ENCODE assay signal across 20 cellular contexts in genomic region chr13:76778906-76779305, GRCh38.
"Had no signal": no experiment of that assay in that cellular context is flagged by ENCODE, and none has a peak within 500 bp of the region (broad histone marks: within the 10 kb centered on the region; RNA-seq: fewer than 3 reads in every experiment).

No MANE protein-coding gene starts in this region.

- H3K9me3 Mint-ChIP-seq: activated B cell treated with CpG ODN at 0.5 μM for 24 hours; activated CD8-positive, alpha-beta T cell treated with anti-CD3 and anti-CD28 coated beads for 36 hours; activated naive CD4-positive, alpha-beta T cell treated with anti-CD3 and anti-CD28 coated beads, Interleukin-2, amount 50 U/mL, for 24 hours; activated naive CD8-positive, alpha-beta T cell treated with anti-CD3 and anti-CD28 coated beads, Interleukin-2, amount 50 U/mL, for 24 hours; activated T-cell treated with anti-CD3 and anti-CD28 coated beads, Interleukin-2, amount 50 U/mL, for 4 hours; activated T-helper 2 cell treated with anti-CD3 and anti-CD28 coated beads, Interferon-gamma antibody, Interleukin-2, Interleukin-4, amounts not matched to agents 10 μg/mL and 5 μg/mL and 100 μg/mL, durations not matched to agents 14 hours and 24 hours and 36 hours; effector memory CD8-positive, alpha-beta T cell had no signal

- DNase-seq: activated B cell treated with CpG ODN at 0.5 μM for 24 hours; activated CD4-positive, alpha-beta T cell treated with anti-CD3 and anti-CD28 coated beads, Interleukin-2, amount 50 U/mL, for 1 hour; activated CD8-positive, alpha-beta T cell treated with anti-CD3 and anti-CD28 coated beads for 36 hours; activated naive CD8-positive, alpha-beta T cell treated with anti-CD3 and anti-CD28 coated beads, Interleukin-2, amount 50 U/mL, for 24 hours; activated T-cell treated with anti-CD3 and anti-CD28 coated beads, Interleukin-2, amount 50 U/mL, for 4 hours; body of pancreas; effector memory CD8-positive, alpha-beta T cell; islet precursor cell; left ventricle myocardium superior; pancreas; retina; stimulated activated CD4-positive, alpha-beta T cell treated with anti-CD3 and anti-CD28 coated beads, Interleukin-15, amount 100 ng/mL, for 24 hours; stimulated activated CD4-positive, alpha-beta T cell treated with anti-CD3 and anti-CD28 coated beads, Interleukin-2, amount 100 ng/mL, for 24 hours; stimulated activated naive CD4-positive, alpha-beta T cell; SW 1271 had no signal

- H3K27me3 ChIP-seq: body of pancreas, pancreas, tibial nerve had no signal

- H3K36me3 Mint-ChIP-seq: activated naive CD4-positive, alpha-beta T cell treated with anti-CD3 and anti-CD28 coated beads, Interleukin-2, amount 50 U/mL, for 24 hours had no signal

- H3K4me1 ChIP-seq: body of pancreas, pancreas, prostate gland, tibial nerve had no signal

- H3K4me3 ChIP-seq: body of pancreas, coronary artery, pancreas, prostate gland, tibial nerve had no signal

- H3K4me3 Mint-ChIP-seq: activated B cell treated with CpG ODN at 0.5 μM for 24 hours; activated CD8-positive, alpha-beta T cell treated with anti-CD3 and anti-CD28 coated beads for 36 hours; activated naive CD4-positive, alpha-beta T cell treated with anti-CD3 and anti-CD28 coated beads, Interleukin-2, amount 50 U/mL, for 24 hours; activated naive CD8-positive, alpha-beta T cell treated with anti-CD3 and anti-CD28 coated beads, Interleukin-2, amount 50 U/mL, for 24 hours; activated T-cell treated with anti-CD3 and anti-CD28 coated beads, Interleukin-2, amount 50 U/mL, for 4 hours; effector memory CD8-positive, alpha-beta T cell had no signal

- H3K27me3 Mint-ChIP-seq: activated CD8-positive, alpha-beta T cell treated with anti-CD3 and anti-CD28 coated beads for 36 hours; activated naive CD8-positive, alpha-beta T cell treated with anti-CD3 and anti-CD28 coated beads, Interleukin-2, amount 50 U/mL, for 24 hours had no signal

- H3K36me3 ChIP-seq: pancreas, prostate gland, tibial nerve had no signal

- H3K9me3 ChIP-seq: body of pancreas, pancreas, prostate gland, tibial nerve had no signal

- ATAC-seq: activated CD8-positive, alpha-beta T cell treated with anti-CD3 and anti-CD28 coated beads for 36 hours; activated naive CD8-positive, alpha-beta T cell treated with anti-CD3 and anti-CD28 coated beads, Interleukin-2, amount 50 U/mL, for 24 hours; activated T-cell treated with anti-CD3 and anti-CD28 coated beads, Interleukin-2, amount 50 U/mL, for 4 hours; body of pancreas; effector memory CD8-positive, alpha-beta T cell; left ventricle myocardium superior; pancreas had no signal

- H3K27ac Mint-ChIP-seq: activated B cell treated with CpG ODN at 0.5 μM for 24 hours; activated CD8-positive, alpha-beta T cell treated with anti-CD3 and anti-CD28 coated beads for 36 hours; activated naive CD4-positive, alpha-beta T cell treated with anti-CD3 and anti-CD28 coated beads, Interleukin-2, amount 50 U/mL, for 24 hours; activated naive CD8-positive, alpha-beta T cell treated with anti-CD3 and anti-CD28 coated beads, Interleukin-2, amount 50 U/mL, for 24 hours; activated T-helper 2 cell treated with anti-CD3 and anti-CD28 coated beads, Interferon-gamma antibody, Interleukin-2, Interleukin-4, amounts not matched to agents 10 μg/mL and 5 μg/mL and 100 μg/mL, durations not matched to agents 14 hours and 24 hours and 36 hours; effector memory CD8-positive, alpha-beta T cell had no signal

- H3K27ac ChIP-seq: body of pancreas, coronary artery, pancreas, prostate gland, tibial nerve had no signal

- H3K4me1 Mint-ChIP-seq: activated B cell treated with CpG ODN at 0.5 μM for 24 hours; activated naive CD4-positive, alpha-beta T cell treated with anti-CD3 and anti-CD28 coated beads, Interleukin-2, amount 50 U/mL, for 24 hours; activated naive CD8-positive, alpha-beta T cell treated with anti-CD3 and anti-CD28 coated beads, Interleukin-2, amount 50 U/mL, for 24 hours had no signal
